In genomic region chr2:129880971-129881370, GRCh38 we compare ENCODE assay signal across 13 cellular contexts.
DNase-seq lines count a peak whose midpoint lies in the region; ATAC-seq and TF ChIP-seq lines count a peak whose summit lies in the region.
"Had no signal": no experiment of that assay in that cellular context is flagged by ENCODE, and none has a peak within 500 bp of the region (broad histone marks: within the 10 kb centered on the region; RNA-seq: fewer than 3 reads in every experiment).

No MANE protein-coding gene starts in this region.

- H3K4me1 Mint-ChIP-seq in endodermal cell = peaks cover 8% of the 10 kb centered on the region

- H3K79me1 ChIP-seq in IMR-90 (ENCODE audit: low read depth in 1 of 2, low read length in 2 of 2) (no peaks in the 10 kb centered on the region), neuronal stem cell (ENCODE audit: low read depth, low read length) (no peaks in the 10 kb centered on the region)

- H2BK120ac ChIP-seq in IMR-90 (ENCODE audit: low read depth, low read length) (no peak overlapping the region), neuronal stem cell (ENCODE audit: low read depth, low read length) (no peak overlapping the region)

- no peak for DNase-seq in IMR-90
- peak; percentile 22 for DNase-seq in endodermal cell
- no peak for DNase-seq in neuronal stem cell (ENCODE audit: low spot score)
- peak; percentile 49 to 65 for DNase-seq in vagina (ENCODE audit: extremely low spot score in 2 of 2)
- DNase-seq in NCI-H1694 treated with DMSO at 0.1 percent for 48 hours (lab: John Stamatoyannopoulos, UW) = no peak
- DNase-seq: Calu3, DMS79 treated with DMSO at 0.1 percent for 48 hours, GF-D8, H9 had no signal

- CTCF ChIA-PET in IMR-90 (lab: Yijun Ruan, JAX) = no interaction called here

- TF ChIP-seq CTCF in IMR-90 (conservative IDR thresholded peaks at IDR 0.05; ENCODE audit: low read depth, low read length) (no peak), endodermal cell (conservative IDR thresholded peaks at IDR 0.05) (no peak), vagina (IDR thresholded peaks at IDR 0.05) (no peak)

- H3K27me3 ChIP-seq in IMR-90 (ENCODE audit: control insufficient read depth, insufficient read depth, low read length) (no peaks in the 10 kb centered on the region), endodermal cell (ENCODE audit: control insufficient read depth, insufficient read depth, low read length, poor library complexity, severe bottlenecking) (no peaks in the 10 kb centered on the region), neuronal stem cell (ENCODE audit: control insufficient read depth in 3 of 3, insufficient read depth in 3 of 3, low read depth in 1 of 3, low read length in 3 of 3) (peaks cover 0 to 15% (median 0%) of the 10 kb centered on the region in 3 experiments), vagina (no peaks in the 10 kb centered on the region)
- H3K27me3 ChIP-seq: BLaER1 treated with 17β-estradiol and CSF1 and Interleukin-3, amounts not matched to agents 10 nM and 100 nM had no signal

- no peak overlapping the region for H2BK5ac ChIP-seq in IMR-90 (ENCODE audit: low read depth, low read length, poor library complexity, severe bottlenecking)
- H2BK5ac ChIP-seq in neuronal stem cell (ENCODE audit: low read length) = no peak overlapping the region

- H3K4me2 ChIP-seq in IMR-90 (ENCODE audit: low read depth, low read length) = no peak overlapping the region
- no peak overlapping the region for H3K4me2 ChIP-seq in neuronal stem cell (ENCODE audit: insufficient read depth, low read length, poor library complexity, severe bottlenecking)
- H3K4me2 ChIP-seq: BLaER1 treated with 17β-estradiol and CSF1 and Interleukin-3, amounts not matched to agents 10 nM and 100 nM had no signal

- H3K4me3 ChIP-seq in IMR-90 (ENCODE audit: insufficient read depth, low read depth, low read length) (no peak overlapping the region), endodermal cell (ENCODE audit: low read length) (no peak overlapping the region), neuronal stem cell (ENCODE audit: low read length in 2 of 2) (no peak overlapping the region), vagina (no peak overlapping the region)
- H3K4me3 ChIP-seq: BLaER1 treated with 17β-estradiol and CSF1 and Interleukin-3, amounts not matched to agents 10 nM and 100 nM had no signal

- H3K14ac ChIP-seq in IMR-90 (replicated peaks; ENCODE audit: low read depth, low read length) (no peak overlapping the region), neuronal stem cell (ENCODE audit: low read length) (no peak overlapping the region)

- H3K4ac ChIP-seq in IMR-90 (ENCODE audit: low read depth, low read length) (no peak overlapping the region), neuronal stem cell (ENCODE audit: low read length) (no peak overlapping the region)

- H3K9ac ChIP-seq in IMR-90 (ENCODE audit: low read depth, low read length) (no peak overlapping the region), endodermal cell (ENCODE audit: extremely low read depth, low read length, poor library complexity, severe bottlenecking) (no peak overlapping the region), neuronal stem cell (ENCODE audit: low read depth, low read length, poor library complexity) (peak overlapping the region; percentile 25)
- H3K9ac ChIP-seq: BLaER1 treated with 17β-estradiol and CSF1 and Interleukin-3, amounts not matched to agents 10 nM and 100 nM had no signal

- peak overlapping the region; percentile 33 for H2AFZ ChIP-seq in IMR-90 (replicated peaks; ENCODE audit: low read length, poor library complexity)
- H2AFZ ChIP-seq in neuronal stem cell (ENCODE audit: low read length) = no peak overlapping the region

- no peak overlapping the region for H3K4me3 Mint-ChIP-seq in endodermal cell
- H3K4me3 Mint-ChIP-seq: B cell; CD8-positive, alpha-beta T cell; H9 had no signal

- no peak overlapping the region for H3K27ac ChIP-seq in IMR-90 (ENCODE audit: insufficient read depth, low read length)
- H3K27ac ChIP-seq in endodermal cell (ENCODE audit: low read depth, low read length) = no peak overlapping the region
- H3K27ac ChIP-seq in neuronal stem cell (replicated peaks; ENCODE audit: low read length) = no peak overlapping the region
- H3K27ac ChIP-seq in vagina = no peak overlapping the region
- H3K27ac ChIP-seq: BLaER1 treated with 17β-estradiol and CSF1 and Interleukin-3, amounts not matched to agents 10 nM and 100 nM had no signal

- H2BK15ac ChIP-seq in IMR-90 (ENCODE audit: low read depth, low read length) = no peak overlapping the region
- no peak overlapping the region for H2BK15ac ChIP-seq in neuronal stem cell (ENCODE audit: low read length)

- H4K20me1 ChIP-seq in IMR-90 (ENCODE audit: insufficient read depth, low read length) = no peaks in the 10 kb centered on the region; the same call in 1 of the 2 replicates
- H4K20me1 ChIP-seq: BLaER1 treated with 17β-estradiol and CSF1 and Interleukin-3, amounts not matched to agents 10 nM and 100 nM had no signal

- no peak overlapping the region for H3K27ac Mint-ChIP-seq in endodermal cell
- H3K27ac Mint-ChIP-seq: B cell; CD8-positive, alpha-beta T cell; H9 had no signal

- no peak for TF ChIP-seq RAD21 in IMR-90 (IDR thresholded peaks at IDR 0.05; ENCODE audit: low read length)

- in situ Hi-C loops in IMR-90 (cut with MboI; ENCODE audit: low sequenced_read_pairs) = no loop called here

- dilution Hi-C loops in IMR-90 (cut with HindIII; ENCODE audit: low sequenced_read_pairs, unreplicated experiment) = no loop called here

- POLR2A ChIA-PET in IMR-90 (lab: Charles Lee; ENCODE audit: unreplicated experiment) = no interaction called here

- no peaks in the 10 kb centered on the region for H3K4me1 ChIP-seq in IMR-90 (ENCODE audit: control insufficient read depth, insufficient read depth, low read length)
- H3K4me1 ChIP-seq in endodermal cell (ENCODE audit: control insufficient read depth, insufficient read depth, low read length) = peaks cover 3% of the 10 kb centered on the region
- peaks cover 0 to 4% of the 10 kb centered on the region in 2 donors for H3K4me1 ChIP-seq in neuronal stem cell (ENCODE audit: control insufficient read depth in 2 of 2, insufficient read depth in 1 of 2, low read depth in 1 of 2, low read length in 2 of 2)
- peaks cover 16% of the 10 kb centered on the region for H3K4me1 ChIP-seq in vagina

- no peak overlapping the region for H2BK20ac ChIP-seq in IMR-90 (ENCODE audit: low read depth, low read length)

- H2AK5ac ChIP-seq in IMR-90 (ENCODE audit: low read depth, low read length) = no peak overlapping the region
- no peak overlapping the region for H2AK5ac ChIP-seq in neuronal stem cell (ENCODE audit: low read depth, low read length)

- H3K36me3 ChIP-seq in IMR-90 (ENCODE audit: control insufficient read depth, insufficient read depth, low read length) (no peaks in the 10 kb centered on the region), endodermal cell (ENCODE audit: control insufficient read depth, insufficient read depth, low read length) (no peaks in the 10 kb centered on the region), neuronal stem cell (replicated peaks in 1 of 2; ENCODE audit: control insufficient read depth in 2 of 2, insufficient read depth in 2 of 2, low read length in 2 of 2) (no peaks in the 10 kb centered on the region), vagina (no peaks in the 10 kb centered on the region)
- H3K36me3 ChIP-seq: BLaER1 treated with 17β-estradiol and CSF1 and Interleukin-3, amounts not matched to agents 10 nM and 100 nM had no signal

- H3K36me3 Mint-ChIP-seq in endodermal cell (ENCODE audit: low read depth) = no peaks in the 10 kb centered on the region

- WGBS in IMR-90 (ENCODE audit: extremely low coverage in 2 of 2, insufficient read length in 1 of 2), 2 experiments = no CpG with 5 or more reads among the region's 6 CpGs
- 93 to 94% methylated on average over 6 of the region's 6 CpGs for WGBS in endodermal cell (ENCODE audit: insufficient coverage in 1 of 2, insufficient read length in 1 of 2), 2 experiments
- no CpG with 5 or more reads among the region's 6 CpGs for WGBS in neuronal stem cell (ENCODE audit: extremely low coverage in 2 of 2, insufficient read length in 2 of 2, insufficient replicate concordance in 1 of 2), 2 donors

- no peak overlapping the region for H2AK9ac ChIP-seq in IMR-90 (replicated peaks; ENCODE audit: low read depth, low read length, poor library complexity)

- H3K9me1 ChIP-seq in IMR-90 (ENCODE audit: insufficient read depth, low read length) = no peaks in the 10 kb centered on the region

- H3K18ac ChIP-seq in IMR-90 (ENCODE audit: low read depth, low read length) = no peak overlapping the region
- H3K18ac ChIP-seq in neuronal stem cell (ENCODE audit: low read length) = no peak overlapping the region

- H3K27me3 Mint-ChIP-seq in endodermal cell (ENCODE audit: insufficient read depth) = peaks cover 26% of the 10 kb centered on the region

- H2BK12ac ChIP-seq in neuronal stem cell (ENCODE audit: low read length) = no peak overlapping the region

- H3K56ac ChIP-seq in IMR-90 (ENCODE audit: extremely low read depth, insufficient read depth, low read length) = no peak overlapping the region

- H3K23ac ChIP-seq in IMR-90 (ENCODE audit: low read depth, low read length) (no peak overlapping the region), neuronal stem cell (ENCODE audit: low read depth, low read length, poor library complexity) (no peak overlapping the region)

- H3K9me3 ChIP-seq in IMR-90 (ENCODE audit: control insufficient read depth, insufficient read depth, low read length) (no peaks in the 10 kb centered on the region), endodermal cell (ENCODE audit: control insufficient read depth, low read length) (no peaks in the 10 kb centered on the region), neuronal stem cell (replicated peaks in 1 of 2; ENCODE audit: control insufficient read depth in 2 of 2, insufficient read depth in 1 of 2, low read depth in 1 of 2, low read length in 2 of 2) (no peaks in the 10 kb centered on the region), vagina (no peaks in the 10 kb centered on the region)
- H3K9me3 ChIP-seq: BLaER1 treated with 17β-estradiol and CSF1 and Interleukin-3, amounts not matched to agents 10 nM and 100 nM had no signal

- no peak for ATAC-seq in IMR-90 (ENCODE audit: low read depth)
- ATAC-seq in activated CD4-positive, CD25-positive, alpha-beta regulatory T cell treated with anti-CD3 and anti-CD28 coated beads, Interleukin-2, amount 50 U/mL, for 24 hours = no peak
- ATAC-seq: CD8-positive, alpha-beta T cell had no signal

- H3K9me3 Mint-ChIP-seq in endodermal cell = no peaks in the 10 kb centered on the region
- H3K9me3 Mint-ChIP-seq: CD8-positive, alpha-beta T cell; H9 had no signal

- H4K8ac ChIP-seq in IMR-90 (ENCODE audit: low read depth in 2 of 2, low read length in 2 of 2) = no peak overlapping the region
- no peak overlapping the region for H4K8ac ChIP-seq in neuronal stem cell (ENCODE audit: low read depth, low read length)

- no peak overlapping the region for H4K5ac ChIP-seq in IMR-90 (ENCODE audit: low read depth, low read length)

- intact Hi-C loops in IMR-90 (cut with micrococcal nuclease) (no loop called here), vagina (cut with DNase I) (no loop called here)

- no TSS peak for BruUV-seq in IMR-90 (replicated peaks; lab: Mats Ljungman, UMichigan)

- H4K91ac ChIP-seq in IMR-90 (ENCODE audit: insufficient read depth, low read depth, low read length) (no peak overlapping the region), neuronal stem cell (ENCODE audit: low read depth, low read length, poor library complexity) (no peak overlapping the region)

- TF ChIP-seq POLR2A in IMR-90 (IDR thresholded peaks at IDR 0.05; ENCODE audit: low read depth, low read length) (no peak), vagina (IDR thresholded peaks at IDR 0.05) (no peak)

Comparison
In these comparisons a context has a peak if more than half of its experiments do, and no peak if none do; other contexts are left out.
1. DNase-seq: peak in endodermal cell (single experiment) and vagina (2 of 2); none in IMR-90 (single experiment), neuronal stem cell (single experiment) and NCI-H1694 treated with DMSO at 0.1 percent for 48 hours (single experiment).